In genomic region chr13:97107815-97108534, GRCh38 we compare ENCODE assay signal across 14 cellular contexts.
DNase-seq lines count a peak whose midpoint lies in the region; ATAC-seq and TF ChIP-seq lines count a peak whose summit lies in the region.
"Had no signal": no experiment of that assay in that cellular context is flagged by ENCODE, and none has a peak within 500 bp of the region (broad histone marks: within the 10 kb centered on the region; RNA-seq: fewer than 3 reads in every experiment).

No MANE protein-coding gene starts in this region.

- H3K27ac ChIP-seq in adrenal gland (peak overlapping the region in 3 of 5 donors; percentile 11 to 44 (median 43)), thoracic aorta (peak overlapping the region; percentile 34 to 41), hepatocyte (no peak overlapping the region)
- H3K27ac ChIP-seq: BLaER1, KMS-11 had no signal

- intact Hi-C loops in adrenal gland (cut with DNase I) = no loop called here

- TF ChIP-seq CTCF in adrenal gland (IDR thresholded peaks at IDR 0.05) (no peak), thoracic aorta (IDR thresholded peaks at IDR 0.05) (no peak), hepatocyte (IDR thresholded peaks at IDR 0.05; ENCODE audit: poor library complexity) (no peak)

- H3K9me2 ChIP-seq in hepatocyte (replicated peaks; ENCODE audit: insufficient read depth) = no peaks in the 10 kb centered on the region

- no peak overlapping the region for H3K4me3 ChIP-seq in adrenal gland
- no peak overlapping the region for H3K4me3 ChIP-seq in thoracic aorta
- no peak overlapping the region for H3K4me3 ChIP-seq in hepatocyte
- H3K4me3 ChIP-seq: BLaER1 had no signal

- H3K36me3 ChIP-seq in adrenal gland (replicated peaks in 1 of 2) (no peaks in the 10 kb centered on the region), thoracic aorta (no peaks in the 10 kb centered on the region), hepatocyte (replicated peaks; ENCODE audit: insufficient read depth, low read depth) (no peaks in the 10 kb centered on the region)
- H3K36me3 ChIP-seq: BLaER1 had no signal

- H2AFZ ChIP-seq in hepatocyte = no peak overlapping the region

- WGBS in adrenal gland, 4 donors = 47 to 65% (median 57%) methylated on average over 12 of the region's 12 CpGs
- WGBS in hepatocyte (ENCODE audit: low lambda C conversion rate, missing lambda C conversion rate) = 84% methylated on average over 12 of the region's 12 CpGs

- no peak overlapping the region for H3K4me2 ChIP-seq in hepatocyte
- H3K4me2 ChIP-seq: BLaER1, KMS-11 had no signal

- no peaks in the 10 kb centered on the region for H3K79me2 ChIP-seq in hepatocyte

- H3K9me3 ChIP-seq in adrenal gland (replicated peaks in 1 of 3) (no peaks in the 10 kb centered on the region), thoracic aorta (no peaks in the 10 kb centered on the region), hepatocyte (ENCODE audit: low read depth) (no peaks in the 10 kb centered on the region)
- H3K9me3 ChIP-seq: BLaER1 had no signal

- H3K27me3 ChIP-seq in adrenal gland (no peaks in the 10 kb centered on the region), thoracic aorta (replicated peaks; ENCODE audit: insufficient read depth) (no peaks in the 10 kb centered on the region), hepatocyte (no peaks in the 10 kb centered on the region)
- H3K27me3 ChIP-seq: BLaER1 had no signal

- H3K4me1 ChIP-seq in adrenal gland (replicated peaks in 1 of 2) (peaks cover 6 to 18% of the 10 kb centered on the region in 2 donors), thoracic aorta (ENCODE audit: control insufficient read depth in 1 of 2, low read depth in 2 of 2) (peaks cover 26 to 76% of the 10 kb centered on the region in 2 donors), hepatocyte (ENCODE audit: insufficient read depth) (peaks cover 12% of the 10 kb centered on the region)

- no peak for ATAC-seq in thoracic aorta (ENCODE audit: insufficient number of reproducible peaks, low FRiP score, low read depth)

- H4K20me1 ChIP-seq in hepatocyte (ENCODE audit: insufficient read depth, poor library complexity, severe bottlenecking) = no peaks in the 10 kb centered on the region
- H4K20me1 ChIP-seq: BLaER1 had no signal

- no peak for TF ChIP-seq POLR2A in adrenal gland (IDR thresholded peaks at IDR 0.05)

- DNase-seq in NCI-H446 treated with DMSO at 0.1 percent for 48 hours (lab: John Stamatoyannopoulos, UW) (peak; percentile 29), adrenal gland (peak in 4 of 7 donors; percentile 30 to 51 (median 44)), fibroblast of peridontal ligament (ENCODE audit: extremely low read depth) (peak; percentile 45), thoracic aorta (ENCODE audit: low spot score) (no peak), NCI-H774 (lab: John Stamatoyannopoulos, UW) (no peak), NCI-H2171 (lab: John Stamatoyannopoulos, UW) (no peak), hepatocyte (ENCODE audit: low spot score) (no peak)
- DNase-seq: DMS 273 treated with DMSO at 0.1 percent for 48 hours, NCI-H1105, NCI-H187, NCI-H510A, SIG-M5 had no signal

Comparison
In these comparisons a context has a peak if more than half of its experiments do, and no peak if none do; other contexts are left out.
1. DNase-seq: peak in NCI-H446 treated with DMSO at 0.1 percent for 48 hours (single experiment), adrenal gland (4 of 7) and fibroblast of peridontal ligament (single experiment); none in thoracic aorta (single experiment), NCI-H774 (single experiment), NCI-H2171 (single experiment) and hepatocyte (single experiment).